In genomic region chr5:115624994-115625393, GRCh38 we compare ENCODE assay signal across 8 cellular contexts. TPM values are rescaled to one million over a fixed set of nuclear protein-coding genes. Genes with fewer than 3 reads are reported as not detected.
DNase-seq lines count a peak whose midpoint lies in the region; ATAC-seq and TF ChIP-seq lines count a peak whose summit lies in the region.

No MANE protein-coding gene starts in this region.

- peaks cover 39% of the 10 kb centered on the region for H3K4me1 ChIP-seq in OCI-LY7 (ENCODE audit: insufficient read depth, low read length, poor library complexity, severe bottlenecking)
- H3K4me1 ChIP-seq in smooth muscle cell (ENCODE audit: low read depth), result peaks cover 39% of the 10 kb centered on the region

- POLR2A ChIA-PET in OCI-LY7 (lab: Charles Lee), result interaction anchor here (0.6 to 2.6 kb wide), 14 partner anchors 9 to 1285 kb away, joined by 3 to 21 read pairs (median 3); no protein-coding TSS in a partner anchor

- intact Hi-C loops in OCI-LY7 (cut with micrococcal nuclease; ENCODE audit: unreplicated experiment), result loop anchor here (10.0 kb wide), 1 partner anchor 1280 kb away; no protein-coding TSS in a partner anchor

- peak overlapping the region; percentile 70 for H3K27ac ChIP-seq in OCI-LY7 (ENCODE audit: low read depth, low read length, poor library complexity, severe bottlenecking)
- H3K27ac ChIP-seq in smooth muscle cell (ENCODE audit: low read depth), result peak overlapping the region; percentile 83

- peak overlapping the region; percentile 73; the same call in 1 of the 2 replicates for H2AFZ ChIP-seq in OCI-LY7 (ENCODE audit: low read length)
- H2AFZ ChIP-seq in smooth muscle cell (ENCODE audit: low read depth), result peak overlapping the region; percentile 90

- H3K36me3 ChIP-seq in OCI-LY7 (ENCODE audit: insufficient read depth, low read length) (peaks cover 36% of the 10 kb centered on the region), smooth muscle cell (ENCODE audit: low read depth) (peaks cover 6% of the 10 kb centered on the region)

- CTCF ChIA-PET in OCI-LY7 (lab: Charles Lee; ENCODE audit: unreplicated experiment), result interaction anchor here (1.4 kb wide), 1 partner anchor 11 kb away, joined by 3 read pairs; no protein-coding TSS in a partner anchor

- BruUV-seq in OCI-LY7 (replicated peaks; lab: Mats Ljungman, UMichigan), result no TSS peak

- TF ChIP-seq CTCF in OCI-LY7 (conservative IDR thresholded peaks at IDR 0.05; ENCODE audit: low read length) (no peak), smooth muscle cell (IDR thresholded peaks at IDR 0.05; ENCODE audit: borderline replicate concordance, insufficient read depth, poor library complexity, severe bottlenecking) (no peak)

- 42% methylated on average over 3 of the region's 3 CpGs for WGBS in smooth muscle cell (ENCODE audit: low lambda C conversion rate)

- no peak for ATAC-seq in HG03354 (IDR thresholded peaks at IDR 0.05; ENCODE audit: poor library complexity, severe bottlenecking, unreplicated experiment)
- no peak for ATAC-seq in HG03045 (IDR thresholded peaks at IDR 0.05; ENCODE audit: unreplicated experiment)

- H3K9me3 ChIP-seq in OCI-LY7 (ENCODE audit: low read length) (no peaks in the 10 kb centered on the region), smooth muscle cell (replicated peaks; ENCODE audit: low read depth) (no peaks in the 10 kb centered on the region)

- peaks cover 6% of the 10 kb centered on the region for H3F3A ChIP-seq in smooth muscle cell (ENCODE audit: low read depth)

- no peaks in the 10 kb centered on the region for H3K9me2 ChIP-seq in OCI-LY7 (ENCODE audit: insufficient read depth, low read length)

- peak overlapping the region; percentile 94 for H3K4me3 ChIP-seq in OCI-LY7 (ENCODE audit: low read depth, low read length, poor library complexity, severe bottlenecking)
- H3K4me3 ChIP-seq in smooth muscle cell, result peak overlapping the region; percentile 97

- DNase-seq in DMS53 (lab: John Stamatoyannopoulos, UW), result peak; percentile 37
- DNase-seq in DMS53 treated with DMSO at 0.1 percent for 48 hours (lab: John Stamatoyannopoulos, UW; ENCODE audit: unreplicated experiment), result no peak
- no peak for DNase-seq in OCI-LY7 (ENCODE audit: low spot score)
- DNase-seq in glomerular visceral epithelial cell (ENCODE audit: extremely low spot score), result peak; percentile 10
- no peak for DNase-seq in smooth muscle cell (lab: John Stamatoyannopoulos, UW; ENCODE audit: unreplicated experiment)
- DNase-seq in NCI-H1436 (lab: John Stamatoyannopoulos, UW), result no peak

- no peaks in the 10 kb centered on the region for H3K27me3 ChIP-seq in smooth muscle cell (ENCODE audit: low read depth)

- H3K4me2 ChIP-seq in OCI-LY7 (ENCODE audit: low read length) (peak overlapping the region; percentile 95), smooth muscle cell (peak overlapping the region; percentile 95)

- H4K20me1 ChIP-seq in OCI-LY7 (ENCODE audit: insufficient read depth, low read length), result peaks cover 29% of the 10 kb centered on the region
- H4K20me1 ChIP-seq in smooth muscle cell (ENCODE audit: low read depth), result peaks cover 46% of the 10 kb centered on the region

- H3K9ac ChIP-seq in smooth muscle cell (ENCODE audit: low read depth), result peak overlapping the region; percentile 98

- H3K79me2 ChIP-seq in OCI-LY7 (ENCODE audit: insufficient read depth, low read depth, low read length), result peaks cover 67% of the 10 kb centered on the region
- peaks cover 57% of the 10 kb centered on the region for H3K79me2 ChIP-seq in smooth muscle cell (ENCODE audit: low read depth)

RNA-seq across cellular contexts. Expression of gene TMED7, which starts 0.8 kb away (rescaled TPM):
- total RNA-seq in OCI-LY7 (2014; rRNA removed; shearing (Covaris generic)), result 50.9 and 55.1 TPM in 2 replicates
- total RNA-seq in OCI-LY7 (2022), result 31.7 and 35.8 TPM in 2 replicates
- total RNA-seq in smooth muscle cell, result 236 and 293 TPM in 2 replicates
- polyA plus RNA-seq in smooth muscle cell, result 71.5 and 91.5 TPM in 2 replicates

RNA-seq across cellular contexts. Expression of gene TICAM2, which starts 22.7 kb away (rescaled TPM):
- not detected in 2 replicates for total RNA-seq in OCI-LY7 (2014; rRNA removed; shearing (Covaris generic))
- total RNA-seq in OCI-LY7 (2022), result 0.65 and 0.87 TPM in 2 replicates
- total RNA-seq in smooth muscle cell, result 13.3 and 17.7 TPM in 2 replicates
- 8.3 and 11.5 TPM in 2 replicates for polyA plus RNA-seq in smooth muscle cell

Comparison
In these comparisons a context has a peak if more than half of its experiments do, and no peak if none do; other contexts are left out.
1. DNase-seq: peak in DMS53 (single experiment) and glomerular visceral epithelial cell (single experiment); none in DMS53 treated with DMSO at 0.1 percent for 48 hours (single experiment), OCI-LY7 (single experiment), smooth muscle cell (single experiment) and NCI-H1436 (single experiment).